18 cellular contexts compared by ENCODE assay signal in the genomic region with DNA sequence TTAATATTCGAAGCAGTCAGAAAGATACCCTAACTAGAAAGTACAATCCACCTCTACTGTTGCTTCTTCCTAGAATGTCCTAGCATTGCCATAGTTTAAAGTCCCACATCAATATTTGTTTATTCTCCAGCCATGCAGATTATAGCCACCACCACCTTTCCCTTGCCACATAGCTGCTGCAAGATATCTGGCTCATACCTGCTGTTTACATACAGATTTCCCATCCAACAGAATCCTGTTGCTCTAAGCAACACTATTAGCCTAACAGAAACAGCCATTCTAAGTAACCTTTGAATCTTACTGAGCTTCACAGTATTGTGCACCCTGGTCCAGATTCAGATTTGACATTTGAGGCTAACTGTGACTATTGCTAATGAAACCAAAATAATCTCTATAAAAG.
"Had no signal": no experiment of that assay in that cellular context is flagged by ENCODE, and none has a peak within 500 bp of the region (broad histone marks: within the 10 kb centered on the region; RNA-seq: fewer than 3 reads in every experiment).

No MANE protein-coding gene starts in this region.

- H3K9me3 Mint-ChIP-seq: activated B cell treated with CpG ODN at 0.5 μM for 24 hours; activated CD4-positive, alpha-beta T cell treated with anti-CD3 and anti-CD28 coated beads, Interleukin-2, amount 10 ng/mL, durations not matched to agents 24 days and 14 days; endodermal cell; nephron had no signal

- H3K4me3 Mint-ChIP-seq: activated B cell treated with CpG ODN at 0.5 μM for 24 hours; activated CD4-positive, alpha-beta T cell treated with anti-CD3 and anti-CD28 coated beads, Interleukin-2, amount 10 ng/mL, durations not matched to agents 24 days and 14 days; endodermal cell; nephron; T-helper 17 cell had no signal

- H3K36me3 ChIP-seq: gastrocnemius medialis, heart left ventricle, sigmoid colon, thyroid gland, uterus had no signal

- DNase-seq: activated B cell treated with CpG ODN at 0.5 μM for 24 hours; activated CD4-positive, alpha-beta T cell treated with anti-CD3 and anti-CD28 coated beads, Interleukin-2, amount 10 ng/mL, durations not matched to agents 24 days and 14 days; activated CD8-positive, alpha-beta memory T cell treated with anti-CD3 and anti-CD28 coated beads, Interleukin-2, amount 50 U/mL, for 48 hours; aorta; dorsolateral prefrontal cortex; endodermal cell; erythroblast; gastrocnemius medialis; heart left ventricle; left cardiac atrium; mammary epithelial cell; sigmoid colon; stimulated activated CD4-positive, alpha-beta T cell treated with anti-CD3 and anti-CD28 coated beads, Interleukin-1b, Interleukin-23, amount 100 ng/mL, for 48 hours; T-helper 17 cell; thyroid gland; uterus had no signal

- H3K27ac Mint-ChIP-seq: activated B cell treated with CpG ODN at 0.5 μM for 24 hours; activated CD4-positive, alpha-beta T cell treated with anti-CD3 and anti-CD28 coated beads, Interleukin-2, amount 10 ng/mL, durations not matched to agents 24 days and 14 days; endodermal cell; T-helper 17 cell had no signal

- H3K27ac ChIP-seq: dorsolateral prefrontal cortex, gastrocnemius medialis, heart left ventricle, sigmoid colon, thyroid gland, uterus had no signal

- H3K4me3 ChIP-seq: dorsolateral prefrontal cortex, gastrocnemius medialis, heart left ventricle, sigmoid colon, thyroid gland, uterus had no signal

- ATAC-seq: gastrocnemius medialis, heart left ventricle, left cardiac atrium, SK-N-SH treated with all-trans-retinoic acid at 6 μM for 48 hours, T-helper 17 cell had no signal

- H3K27me3 ChIP-seq: dorsolateral prefrontal cortex, gastrocnemius medialis, heart left ventricle, sigmoid colon, thyroid gland, uterus had no signal

- H3K27me3 Mint-ChIP-seq: activated B cell treated with CpG ODN at 0.5 μM for 24 hours; activated CD4-positive, alpha-beta T cell treated with anti-CD3 and anti-CD28 coated beads, Interleukin-2, amount 10 ng/mL, durations not matched to agents 24 days and 14 days; T-helper 17 cell had no signal

- H3K9me3 ChIP-seq: gastrocnemius medialis, heart left ventricle, sigmoid colon, thyroid gland, uterus had no signal
